12 cellular contexts compared by ENCODE assay signal in the genomic region with DNA sequence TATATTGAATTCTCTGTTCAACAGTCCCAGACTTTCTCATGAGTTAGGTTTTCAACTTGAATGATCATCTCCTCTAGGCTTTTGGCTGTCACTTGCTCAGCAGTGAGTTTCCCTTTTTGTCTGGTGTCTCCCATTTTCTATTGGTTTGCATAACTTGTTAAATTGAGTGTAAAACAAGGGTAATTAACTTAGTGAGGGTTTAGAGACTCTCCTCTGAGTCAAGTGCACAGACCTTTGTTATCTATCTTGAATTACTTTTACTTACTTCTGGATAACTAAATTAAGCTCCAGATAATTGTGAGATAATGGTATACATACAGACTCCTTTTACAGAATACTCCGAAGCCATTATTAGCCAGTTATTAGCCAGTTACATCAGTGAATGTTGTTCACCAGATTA. TPM values are rescaled to one million over a fixed set of nuclear protein-coding genes. Genes with fewer than 3 reads are reported as not detected.
DNase-seq lines count a peak whose midpoint lies in the region; ATAC-seq and TF ChIP-seq lines count a peak whose summit lies in the region.
"Had no signal": no experiment of that assay in that cellular context is flagged by ENCODE, and none has a peak within 500 bp of the region (broad histone marks: within the 10 kb centered on the region; RNA-seq: fewer than 3 reads in every experiment).

No MANE protein-coding gene starts in this region.

- no peaks in the 10 kb centered on the region for H3K27me3 Mint-ChIP-seq in activated CD8-positive, alpha-beta memory T cell treated with anti-CD3 and anti-CD28 coated beads, Interleukin-2, amount 10 ng/mL, durations not matched to agents 7 days and 5 days
- H3K27me3 Mint-ChIP-seq in activated T-helper 17 cell treated with anti-CD3 and anti-CD28 coated beads, Interleukin-2, amount 50 U/mL, for 72 hours, result no peaks in the 10 kb centered on the region
- no peaks in the 10 kb centered on the region for H3K27me3 Mint-ChIP-seq in type B pancreatic cell

- TF ChIP-seq CTCF in type B pancreatic cell (conservative IDR thresholded peaks at IDR 0.05), result no peak

- H3K9me3 Mint-ChIP-seq in activated CD8-positive, alpha-beta memory T cell treated with anti-CD3 and anti-CD28 coated beads, Interleukin-2, amount 10 ng/mL, durations not matched to agents 7 days and 5 days (ENCODE audit: low read depth), result no peaks in the 10 kb centered on the region
- no peaks in the 10 kb centered on the region for H3K9me3 Mint-ChIP-seq in activated T-helper 17 cell treated with anti-CD3 and anti-CD28 coated beads, Interleukin-2, amount 50 U/mL, for 72 hours
- peaks cover 3% of the 10 kb centered on the region for H3K9me3 Mint-ChIP-seq in type B pancreatic cell

- peak overlapping the region; percentile 7 for H3K27ac Mint-ChIP-seq in activated CD8-positive, alpha-beta memory T cell treated with anti-CD3 and anti-CD28 coated beads, Interleukin-2, amount 10 ng/mL, durations not matched to agents 7 days and 5 days
- H3K27ac Mint-ChIP-seq in activated T-helper 17 cell treated with anti-CD3 and anti-CD28 coated beads, Interleukin-2, amount 50 U/mL, for 72 hours, result peak overlapping the region; percentile 85
- H3K27ac Mint-ChIP-seq in type B pancreatic cell, result no peak overlapping the region

- no peak for ATAC-seq in activated CD8-positive, alpha-beta memory T cell treated with anti-CD3 and anti-CD28 coated beads, Interleukin-2, amount 10 ng/mL, durations not matched to agents 7 days and 5 days
- no peak for ATAC-seq in activated T-helper 17 cell treated with anti-CD3 and anti-CD28 coated beads, Interleukin-2, amount 50 U/mL, for 72 hours (replicated peaks)
- ATAC-seq: left ventricle myocardium superior had no signal

- no peak for DNase-seq in activated CD8-positive, alpha-beta memory T cell treated with anti-CD3 and anti-CD28 coated beads, Interleukin-2, amount 10 ng/mL, durations not matched to agents 7 days and 5 days
- DNase-seq in activated CD8-positive, alpha-beta memory T cell treated with anti-CD3 and anti-CD28 coated beads for 24 hours, result no peak
- DNase-seq in DMS79 treated with DMSO at 0.1 percent for 48 hours (lab: John Stamatoyannopoulos, UW) (peak; percentile 59), retina (peak; percentile 11), type B pancreatic cell (ENCODE audit: extremely low spot score, unreplicated experiment) (no peak), NCI-H345 (lab: John Stamatoyannopoulos, UW) (no peak), HuH-7 (ENCODE audit: low spot score) (no peak)
- DNase-seq: activated CD8-positive, alpha-beta memory T cell treated with anti-CD3 and anti-CD28 coated beads, Interleukin-2, amount 50 U/mL, for 4 hours; left ventricle myocardium superior; SHP77 treated with DMSO at 0.1 percent for 48 hours; stimulated activated CD4-positive, alpha-beta T cell treated with anti-CD3 and anti-CD28 coated beads, Interleukin-15, amount 100 ng/mL, for 24 hours had no signal

- H3K4me3 Mint-ChIP-seq in activated CD8-positive, alpha-beta memory T cell treated with anti-CD3 and anti-CD28 coated beads, Interleukin-2, amount 10 ng/mL, durations not matched to agents 7 days and 5 days, result no peak overlapping the region
- peak overlapping the region; percentile 81 for H3K4me3 Mint-ChIP-seq in activated T-helper 17 cell treated with anti-CD3 and anti-CD28 coated beads, Interleukin-2, amount 50 U/mL, for 72 hours
- no peak overlapping the region for H3K4me3 Mint-ChIP-seq in type B pancreatic cell

- H3K4me1 Mint-ChIP-seq in activated CD8-positive, alpha-beta memory T cell treated with anti-CD3 and anti-CD28 coated beads, Interleukin-2, amount 10 ng/mL, durations not matched to agents 7 days and 5 days, result peaks cover 50% of the 10 kb centered on the region
- peaks cover 39% of the 10 kb centered on the region for H3K4me1 Mint-ChIP-seq in activated T-helper 17 cell treated with anti-CD3 and anti-CD28 coated beads, Interleukin-2, amount 50 U/mL, for 72 hours
- H3K4me1 Mint-ChIP-seq in type B pancreatic cell (ENCODE audit: unreplicated experiment), result peaks cover 41% of the 10 kb centered on the region

- peaks cover 4% of the 10 kb centered on the region for H3K36me3 Mint-ChIP-seq in activated CD8-positive, alpha-beta memory T cell treated with anti-CD3 and anti-CD28 coated beads, Interleukin-2, amount 10 ng/mL, durations not matched to agents 7 days and 5 days
- no peaks in the 10 kb centered on the region for H3K36me3 Mint-ChIP-seq in activated T-helper 17 cell treated with anti-CD3 and anti-CD28 coated beads, Interleukin-2, amount 50 U/mL, for 72 hours (ENCODE audit: low read depth)
- peaks cover 10% of the 10 kb centered on the region for H3K36me3 Mint-ChIP-seq in type B pancreatic cell

- CTCF ChIA-PET in activated CD8-positive, alpha-beta memory T cell treated with anti-CD3 and anti-CD28 coated beads, Interleukin-2, amount 10 ng/mL, durations not matched to agents 7 days and 5 days (lab: Charles Lee), result interaction anchor here (1.1 to 3.6 kb wide), 5 partner anchors 19 to 77 kb away, joined by 4 to 18 read pairs (median 5); no protein-coding TSS in a partner anchor

RNA-seq across cellular contexts. Expression of a gene that starts 22.0 kb away (rescaled TPM):
- 10 to 100 TPM; 36.1 to 36.4 TPM for total RNA-seq in activated CD8-positive, alpha-beta memory T cell treated with anti-CD3 and anti-CD28 coated beads, Interleukin-2, amount 10 ng/mL, durations not matched to agents 7 days and 5 days
- 10 to 100 TPM; 19.7 to 28.9 TPM for total RNA-seq in activated T-helper 17 cell treated with anti-CD3 and anti-CD28 coated beads, Interleukin-2, amount 50 U/mL, for 72 hours
- 28.4 and 44.5 TPM in 2 replicates for total RNA-seq in type B pancreatic cell (ENCODE audit: low replicate concordance)

Comparison
In these comparisons a context has a peak if more than half of its experiments do, and no peak if none do; other contexts are left out.
1. DNase-seq: peak in DMS79 treated with DMSO at 0.1 percent for 48 hours (single experiment) and retina (single experiment); none in activated CD8-positive, alpha-beta memory T cell treated with anti-CD3 and anti-CD28 coated beads, Interleukin-2, amount 10 ng/mL, durations not matched to agents 7 days and 5 days (single experiment), activated CD8-positive, alpha-beta memory T cell treated with anti-CD3 and anti-CD28 coated beads for 24 hours (single experiment), type B pancreatic cell (single experiment), NCI-H345 (single experiment) and HuH-7 (single experiment).